8 cellular contexts compared by ENCODE assay signal in genomic region chr3:194671900-194672808, GRCh38. TPM values are rescaled to one million over a fixed set of nuclear protein-coding genes. Genes with fewer than 3 reads are reported as not detected.
DNase-seq lines count a peak whose midpoint lies in the region; ATAC-seq and TF ChIP-seq lines count a peak whose summit lies in the region.

Gene LSG1, minus strand, starts transcription at chr3:194672191. Its CDS starts 29 bp downstream, at chr3:194672162.

- no peaks in the 10 kb centered on the region for H3K36me3 ChIP-seq in Loucy (ENCODE audit: insufficient read depth, low read length)

- TF ChIP-seq CTCF in Loucy (conservative IDR thresholded peaks at IDR 0.05; ENCODE audit: low read length) (no peak), natural killer cell (IDR thresholded peaks at IDR 0.05) (no peak)

- peak within 1 kb of the TSS; percentile 96 for H3K4me3 ChIP-seq in Loucy (ENCODE audit: low read length, poor library complexity, severe bottlenecking)

- H3K4me1 ChIP-seq in Loucy (ENCODE audit: insufficient read depth, low read length, poor library complexity, severe bottlenecking): peaks cover 31% of the 10 kb centered on the region

- peaks cover 19% of the 10 kb centered on the region for H4K20me1 ChIP-seq in Loucy (ENCODE audit: insufficient read depth, low read length, poor library complexity, severe bottlenecking)

- peak; percentile 75 for TF ChIP-seq POLR2A in Raji (IDR thresholded peaks at IDR 0.05; ENCODE audit: insufficient read depth, low read depth, low read length)

- DNase-seq in EH (ENCODE audit: low read depth) (peak; percentile 93), H4 (ENCODE audit: low spot score) (peak; percentile 96), fibroblast of peridontal ligament (ENCODE audit: extremely low read depth) (peak; percentile 98), natural killer cell (peak; percentile 87)
- DNase-seq in activated T-helper 9 cell treated with anti-CD3 and anti-CD28 coated beads, Interleukin-2, amount 50 U/mL, for 16 hours (ENCODE audit: low read depth): peak; percentile 81
- DNase-seq in stimulated activated naive CD4-positive, alpha-beta T cell treated with Interleukin-2 at 50 U/mL for 16 hours (lab: John Stamatoyannopoulos, UW): peak; percentile 87

- no peaks in the 10 kb centered on the region for H3K27me3 ChIP-seq in Loucy (ENCODE audit: insufficient read depth, low read length, poor library complexity, severe bottlenecking)

- H3K79me2 ChIP-seq in Loucy (ENCODE audit: insufficient read depth, low read length): peaks cover 46% of the 10 kb centered on the region

- peak; percentile 96 for ATAC-seq in natural killer cell

- peak within 1 kb of the TSS; percentile 86 for H2AFZ ChIP-seq in Loucy (ENCODE audit: low read length)

- H3K9ac ChIP-seq in Loucy (ENCODE audit: low read depth, low read length, poor library complexity, severe bottlenecking): peak within 1 kb of the TSS; percentile 87

- H3K9me3 ChIP-seq in Loucy (ENCODE audit: insufficient read depth, low read depth, low read length): no peaks in the 10 kb centered on the region

- peak within 1 kb of the TSS; percentile 89 for H3K4me2 ChIP-seq in Loucy (ENCODE audit: low read depth, low read length, poor library complexity, severe bottlenecking)

- peak within 1 kb of the TSS; percentile 98 for H3K4me3 Mint-ChIP-seq in natural killer cell

- H3K27ac Mint-ChIP-seq in natural killer cell: peak within 1 kb of the TSS; percentile 98 to 99

- H3K9me2 ChIP-seq in Loucy (replicated peaks; ENCODE audit: low read depth, low read length): no peaks in the 10 kb centered on the region

- peaks cover 29 to 40% of the 10 kb centered on the region in 2 donors for H3K4me1 Mint-ChIP-seq in natural killer cell

- no peaks in the 10 kb centered on the region for H3K36me3 Mint-ChIP-seq in natural killer cell

- H3F3A ChIP-seq in Loucy (ENCODE audit: low read depth): no peaks in the 10 kb centered on the region

- intact Hi-C loops in natural killer cell (cut with micrococcal nuclease): loop anchor here (1.0 to 5.0 kb wide), 4 partner anchors 15 to 850 kb away; no protein-coding TSS in a partner anchor

- H3K9me3 Mint-ChIP-seq in natural killer cell: no peaks in the 10 kb centered on the region

- peaks cover 0 to 6% of the 10 kb centered on the region in 2 donors for H3K27me3 Mint-ChIP-seq in natural killer cell (ENCODE audit: low read depth in 2 of 2)

RNA-seq across cellular contexts. Expression of gene LSG1, which starts in this region (rescaled TPM):
- 43.5 and 51.6 TPM in 2 replicates for total RNA-seq in H4 (2014; rRNA removed; shearing (Covaris generic))
- 10 to 100 TPM; 56.4 to 67.6 (median 64.9) TPM for total RNA-seq in natural killer cell

Comparison
In these comparisons a context has a peak if more than half of its experiments do, and no peak if none do; other contexts are left out.
1. Peak in every context shown above with its lines: DNase-seq, ATAC-seq and H3K4me3 ChIP-seq.